1 cellular context compared by ENCODE assay signal in the genomic region with DNA sequence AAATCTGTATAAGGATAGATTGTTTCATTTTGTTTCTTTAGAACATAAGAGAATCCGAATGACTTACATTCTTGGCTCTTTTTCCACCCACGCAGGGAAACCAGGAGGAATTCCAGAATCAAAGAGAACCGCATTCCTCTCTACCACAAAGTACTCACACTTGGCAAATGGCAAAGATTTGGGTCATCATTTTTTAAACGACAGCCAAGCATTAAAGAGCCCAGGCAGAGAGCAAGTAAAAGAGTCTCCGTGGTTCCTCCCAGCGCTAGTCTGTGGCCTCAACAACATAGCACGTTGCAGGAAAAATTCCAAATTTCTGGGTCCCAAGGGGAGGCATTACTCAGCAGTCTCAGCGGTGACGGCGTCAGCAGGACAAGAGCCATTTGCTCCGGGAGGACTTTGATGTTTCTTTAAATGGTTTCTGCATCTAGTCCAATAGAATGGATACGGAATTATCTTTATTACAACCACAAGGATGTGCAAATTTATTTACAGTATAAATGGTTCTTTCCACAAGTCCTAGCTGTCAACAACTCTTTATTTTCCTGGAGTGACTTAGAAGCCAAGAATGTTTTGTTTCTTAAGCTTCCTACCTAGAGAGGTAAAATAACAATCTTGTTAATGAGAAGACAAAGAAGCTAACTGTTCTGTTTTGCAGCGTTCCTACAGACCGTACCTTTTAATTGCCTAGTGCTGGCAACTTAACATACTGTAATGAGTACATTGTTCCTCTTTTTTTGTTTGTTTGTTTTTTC.
TF ChIP-seq lines count a peak whose summit lies in the region.

No MANE protein-coding gene starts in this region.

TF ChIP-seq in HepG2, 621 proteins besides CTCF, POLR2A, EP300 and RAD21 (continued from another document):
- TF ChIP-seq AKNA (CRISPR knock-in tag; IDR thresholded peaks at IDR 0.05; ENCODE audit: borderline replicate concordance) (no peak), KLF9 (CRISPR knock-in tag; IDR thresholded peaks at IDR 0.05; ENCODE audit: low read depth) (no peak), THRA (CRISPR knock-in tag; IDR thresholded peaks at IDR 0.05; ENCODE audit: borderline replicate concordance) (no peak), MTA1 (CRISPR knock-in tag; IDR thresholded peaks at IDR 0.05; ENCODE audit: borderline replicate concordance) (no peak), ZNF713 (CRISPR knock-in tag; IDR thresholded peaks at IDR 0.05) (no peak), RNF2 (conservative IDR thresholded peaks at IDR 0.05; ENCODE audit: low read depth) (0 out of 2 replicates have a peak, but pooled peaks have one; percentile 28), SRSF1 (optimal IDR thresholded peaks at IDR 0.05; ENCODE audit: low read depth, low read length) (no peak), SKI (IDR thresholded peaks at IDR 0.05; ENCODE audit: partially characterized antibody) (no peak), BCL3 (CRISPR knock-in tag; IDR thresholded peaks at IDR 0.05) (no peak), ZNF44 (CRISPR knock-in tag; IDR thresholded peaks at IDR 0.05) (no peak), ZBTB7A (CRISPR knock-in tag; IDR thresholded peaks at IDR 0.05) (no peak), PREB (CRISPR knock-in tag; IDR thresholded peaks at IDR 0.05) (no peak), MAFF (IDR thresholded peaks at IDR 0.05; ENCODE audit: low read depth, low read length) (peak; percentile 56), CBFB (CRISPR knock-in tag; IDR thresholded peaks at IDR 0.05) (peak; percentile 71; the same call in 1 of the 2 replicates), ZNF430 (CRISPR knock-in tag; IDR thresholded peaks at IDR 0.05) (no peak), CHD2 (IDR thresholded peaks at IDR 0.05; ENCODE audit: low read depth, low read length) (no peak), NFE2 (CRISPR knock-in tag; IDR thresholded peaks at IDR 0.05) (0 out of 2 replicates have a peak, but pooled peaks have one; percentile 26), ATF3 (CRISPR knock-in tag; IDR thresholded peaks at IDR 0.05) (no peak), SAP130 (CRISPR knock-in tag; IDR thresholded peaks at IDR 0.05; ENCODE audit: low read depth) (no peak), BHLHE40 (IDR thresholded peaks at IDR 0.05; ENCODE audit: low read length) (no peak), GATAD2A (CRISPR knock-in tag; IDR thresholded peaks at IDR 0.05) (peak; percentile 22; the same call in 1 of the 2 replicates), ZNF547 (CRISPR knock-in tag; IDR thresholded peaks at IDR 0.05) (no peak), ARID5B (CRISPR knock-in tag; IDR thresholded peaks at IDR 0.05) (peak; percentile 19; the same call in 1 of the 2 replicates), SRSF4 (IDR thresholded peaks at IDR 0.05; ENCODE audit: low read depth, low read length, poor library complexity, severe bottlenecking) (no peak), SIN3B (IDR thresholded peaks at IDR 0.05; ENCODE audit: low read length) (no peak), MAFK (conservative IDR thresholded peaks at IDR 0.05 in 1 of 2, IDR thresholded peaks at IDR 0.05 in 1 of 2; ENCODE audit: low read length in 2 of 2) (peak; percentile 32 to 45; a peak in 3 of 4 replicates), ZNF776 (CRISPR knock-in tag; IDR thresholded peaks at IDR 0.05) (no peak), ZNF709 (CRISPR knock-in tag; IDR thresholded peaks at IDR 0.05) (no peak), ZNF674 (CRISPR knock-in tag; IDR thresholded peaks at IDR 0.05; ENCODE audit: low read depth) (no peak), BRD4 (CRISPR knock-in tag; IDR thresholded peaks at IDR 0.05) (no peak), FLYWCH1 (CRISPR knock-in tag; IDR thresholded peaks at IDR 0.05) (no peak), NR2F2 (IDR thresholded peaks at IDR 0.05; ENCODE audit: borderline replicate concordance, low read depth) (no peak), TCF12 (IDR thresholded peaks at IDR 0.05) (no peak), TCF12 (CRISPR knock-in tag; IDR thresholded peaks at IDR 0.05) (no peak), ZHX2 (IDR thresholded peaks at IDR 0.05; ENCODE audit: low read depth) (no peak), ZHX2 (CRISPR knock-in tag; IDR thresholded peaks at IDR 0.05; ENCODE audit: borderline replicate concordance) (no peak), ZNF101 (CRISPR knock-in tag; IDR thresholded peaks at IDR 0.05; ENCODE audit: borderline replicate concordance, low read depth) (no peak), NCOA5 (CRISPR knock-in tag; IDR thresholded peaks at IDR 0.05) (no peak), ZNF747 (CRISPR knock-in tag; IDR thresholded peaks at IDR 0.05; ENCODE audit: borderline replicate concordance) (no peak), RFXANK (CRISPR knock-in tag; IDR thresholded peaks at IDR 0.05) (no peak), MED13 (CRISPR knock-in tag; IDR thresholded peaks at IDR 0.05) (no peak), ZKSCAN1 (IDR thresholded peaks at IDR 0.05; ENCODE audit: low read length) (no peak)
- TF ChIP-seq, protein P1, sequence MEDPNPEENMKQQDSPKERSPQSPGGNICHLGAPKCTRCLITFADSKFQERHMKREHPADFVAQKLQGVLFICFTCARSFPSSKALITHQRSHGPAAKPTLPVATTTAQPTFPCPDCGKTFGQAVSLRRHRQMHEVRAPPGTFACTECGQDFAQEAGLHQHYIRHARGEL (CRISPR knock-in tag; IDR thresholded peaks at IDR 0.05) = no peak
